ENCODE assay signal across 10 cellular contexts in the genomic region with DNA sequence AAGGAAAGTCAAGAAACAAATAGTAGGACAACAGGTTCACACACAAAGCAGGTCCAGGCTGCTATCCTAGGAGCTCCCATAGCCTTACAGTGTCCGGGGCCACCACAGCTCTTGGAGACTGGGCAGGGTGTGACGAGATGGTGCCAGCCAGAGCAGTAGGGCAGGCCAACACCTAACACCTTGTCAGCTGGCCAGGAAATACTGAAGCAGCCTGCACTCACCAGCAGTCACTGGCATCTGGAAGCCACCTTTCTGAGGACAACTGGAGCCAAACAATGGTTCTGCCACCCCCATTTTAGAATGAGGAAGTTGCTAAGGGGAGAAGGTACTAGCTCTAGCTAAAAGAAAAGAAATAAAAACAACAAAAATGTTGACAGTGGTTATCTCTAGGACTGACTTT. TPM values are rescaled to one million over a fixed set of nuclear protein-coding genes. Genes with fewer than 3 reads are reported as not detected.
DNase-seq lines count a peak whose midpoint lies in the region; ATAC-seq and TF ChIP-seq lines count a peak whose summit lies in the region.
"Had no signal": no experiment of that assay in that cellular context is flagged by ENCODE, and none has a peak within 500 bp of the region (broad histone marks: within the 10 kb centered on the region; RNA-seq: fewer than 3 reads in every experiment).

No MANE protein-coding gene starts in this region.

- H3K27me3 Mint-ChIP-seq in endodermal cell (ENCODE audit: insufficient read depth): no peaks in the 10 kb centered on the region

- H3K4me3 Mint-ChIP-seq in endodermal cell: no peak overlapping the region

- H3K4me3 ChIP-seq in DOHH2 (ENCODE audit: low read length) (peak overlapping the region; percentile 60), OCI-LY7 (ENCODE audit: low read depth, low read length, poor library complexity, severe bottlenecking) (peak overlapping the region; percentile 52), endodermal cell (ENCODE audit: low read length) (no peak overlapping the region)

- DNase-seq in OCI-LY7 (ENCODE audit: low spot score): peak; percentile 78
- DNase-seq in germinal center (ENCODE audit: low spot score): peak; percentile 61
- peak; percentile 31 for DNase-seq in posterior vena cava (ENCODE audit: low spot score)
- DNase-seq in foreskin keratinocyte: no peak
- no peak for DNase-seq in endodermal cell
- DNase-seq in NCI-H1694 (lab: John Stamatoyannopoulos, UW): no peak
- DNase-seq: activated naive CD4-positive, alpha-beta T cell treated with anti-CD3 and anti-CD28 coated beads, Interleukin-2, amount 50 U/mL, for 16 hours had no signal

- H3K27me3 ChIP-seq in DOHH2 (ENCODE audit: control insufficient read depth, low read length) (no peaks in the 10 kb centered on the region), foreskin keratinocyte (no peaks in the 10 kb centered on the region), endodermal cell (ENCODE audit: control insufficient read depth, insufficient read depth, low read length, poor library complexity, severe bottlenecking) (no peaks in the 10 kb centered on the region)

- H3F3A ChIP-seq in DOHH2 (ENCODE audit: control insufficient read depth, insufficient read depth): peaks cover 52% of the 10 kb centered on the region

- intact Hi-C loops in OCI-LY7 (cut with micrococcal nuclease; ENCODE audit: unreplicated experiment) (loop anchor here (5.0 kb wide), 3 partner anchors 233 to 453 kb away; a partner anchor contains a TSS), posterior vena cava (cut with DNase I) (loop anchor here in 1 of 2 donors (10.0 kb wide), 1 partner anchor 235 kb away; a partner anchor contains a TSS)

- no peak overlapping the region for H3K9ac ChIP-seq in endodermal cell (ENCODE audit: extremely low read depth, low read length, poor library complexity, severe bottlenecking)

- CTCF ChIA-PET in OCI-LY7 (lab: Charles Lee; ENCODE audit: unreplicated experiment): no interaction called here

- POLR2A ChIA-PET in OCI-LY7 (lab: Charles Lee): interaction anchor here (0.6 to 5.7 kb wide), 8 partner anchors 24 to 546 kb away, joined by 3 to 39 read pairs (median 5); a partner anchor contains a TSS

- peak overlapping the region; percentile 95 for H3K4me2 ChIP-seq in DOHH2 (ENCODE audit: low read length)
- peak overlapping the region; percentile 82 for H3K4me2 ChIP-seq in OCI-LY7 (ENCODE audit: low read length)

- peaks cover 2% of the 10 kb centered on the region for H3K4me1 Mint-ChIP-seq in endodermal cell

- H3K9me3 ChIP-seq in DOHH2 (ENCODE audit: control insufficient read depth, insufficient read depth, low read length) (no peaks in the 10 kb centered on the region), OCI-LY7 (ENCODE audit: low read length) (no peaks in the 10 kb centered on the region), endodermal cell (ENCODE audit: control insufficient read depth, low read length) (no peaks in the 10 kb centered on the region)

- BruUV-seq in OCI-LY7 (replicated peaks; lab: Mats Ljungman, UMichigan): no TSS peak

- TF ChIP-seq CTCF in DOHH2 (IDR thresholded peaks at IDR 0.05; ENCODE audit: low read depth, low read length, poor library complexity, severe bottlenecking) (no peak), OCI-LY7 (conservative IDR thresholded peaks at IDR 0.05; ENCODE audit: low read length) (no peak), foreskin keratinocyte (conservative IDR thresholded peaks at IDR 0.05) (no peak), endodermal cell (conservative IDR thresholded peaks at IDR 0.05) (no peak)

- H3K79me2 ChIP-seq in DOHH2 (ENCODE audit: control insufficient read depth, low read length) (peaks cover 74% of the 10 kb centered on the region), OCI-LY7 (ENCODE audit: insufficient read depth, low read depth, low read length) (peaks cover 72% of the 10 kb centered on the region)

- peaks cover 24% of the 10 kb centered on the region for H3K36me3 Mint-ChIP-seq in endodermal cell (ENCODE audit: low read depth)

- H3K4me1 ChIP-seq in DOHH2 (ENCODE audit: control insufficient read depth, low read length) (peaks cover 95% of the 10 kb centered on the region), OCI-LY7 (ENCODE audit: insufficient read depth, low read length, poor library complexity, severe bottlenecking) (peaks cover 94% of the 10 kb centered on the region), foreskin keratinocyte (peaks cover 25% of the 10 kb centered on the region), endodermal cell (ENCODE audit: control insufficient read depth, insufficient read depth, low read length) (no peaks in the 10 kb centered on the region)

- no peaks in the 10 kb centered on the region for H3K9me3 Mint-ChIP-seq in endodermal cell

- H3K36me3 ChIP-seq in DOHH2 (ENCODE audit: control insufficient read depth, low read length): peaks cover 73% of the 10 kb centered on the region
- H3K36me3 ChIP-seq in OCI-LY7 (ENCODE audit: insufficient read depth, low read length): peaks cover 72% of the 10 kb centered on the region
- H3K36me3 ChIP-seq in endodermal cell (ENCODE audit: control insufficient read depth, insufficient read depth, low read length): peaks cover 46% of the 10 kb centered on the region

- 92 to 98% methylated on average over 2 of the region's 2 CpGs for WGBS in endodermal cell (ENCODE audit: insufficient coverage in 1 of 2, insufficient read length in 1 of 2), 2 experiments

- H3K9me2 ChIP-seq in DOHH2 (replicated peaks; ENCODE audit: control insufficient read depth, low read length): no peaks in the 10 kb centered on the region
- H3K9me2 ChIP-seq in OCI-LY7 (ENCODE audit: insufficient read depth, low read length): no peaks in the 10 kb centered on the region

- peak overlapping the region; percentile 99 for H3K27ac ChIP-seq in DOHH2 (ENCODE audit: low read depth, low read length)
- H3K27ac ChIP-seq in OCI-LY7 (ENCODE audit: low read depth, low read length, poor library complexity, severe bottlenecking): peak overlapping the region; percentile 100
- H3K27ac ChIP-seq in foreskin keratinocyte: no peak overlapping the region
- no peak overlapping the region for H3K27ac ChIP-seq in endodermal cell (ENCODE audit: low read depth, low read length)

- no peak overlapping the region for H2AFZ ChIP-seq in OCI-LY7 (ENCODE audit: low read length)

- ATAC-seq in foreskin keratinocyte: no peak
- no peak for ATAC-seq in HG02970 (IDR thresholded peaks at IDR 0.05; ENCODE audit: low FRiP score, unreplicated experiment)
- ATAC-seq: HCT116 had no signal

- no peaks in the 10 kb centered on the region for H4K20me1 ChIP-seq in DOHH2 (ENCODE audit: control insufficient read depth, insufficient read depth, low read depth, low read length)
- peaks cover 4% of the 10 kb centered on the region; the same call in 1 of the 2 replicates for H4K20me1 ChIP-seq in OCI-LY7 (ENCODE audit: insufficient read depth, low read length)

- H3K27ac Mint-ChIP-seq in endodermal cell: no peak overlapping the region

RNA-seq across cellular contexts. Expression of a gene that starts 47.2 kb away (rescaled TPM):
- total RNA-seq in OCI-LY7 (2014; rRNA removed; shearing (Covaris generic)): 74.9 and 102 TPM in 2 replicates
- total RNA-seq in OCI-LY7 (2022): 107 and 116 TPM in 2 replicates
- total RNA-seq in posterior vena cava: 10 to 100 TPM; 21.5 to 26.0 TPM
- 35.6 and 42.5 TPM in 2 replicates for total RNA-seq in foreskin keratinocyte
- polyA plus RNA-seq in foreskin keratinocyte: 65.0 and 67.0 TPM in 2 replicates
- 10 to 100 TPM; 46.7 to 47.8 TPM for total RNA-seq in endodermal cell
- 44.4 TPM for polyA plus RNA-seq in endodermal cell (2013, experiment 1 of 2)
- polyA plus RNA-seq in endodermal cell (2013, experiment 2 of 2): 41.1 TPM

RNA-seq across cellular contexts. Expression of a gene that starts 50.1 kb away (rescaled TPM):
- total RNA-seq in OCI-LY7 (2014; rRNA removed; shearing (Covaris generic)): 53.3 and 74.9 TPM in 2 replicates
- total RNA-seq in OCI-LY7 (2022) (129 and 149 TPM in 2 replicates), posterior vena cava (10 to 100 TPM; 26.0 to 33.1 TPM), foreskin keratinocyte (45.0 and 46.9 TPM in 2 replicates), endodermal cell (10 to 100 TPM; 59.2 to 64.0 TPM)
- polyA plus RNA-seq in foreskin keratinocyte: 34.1 and 36.8 TPM in 2 replicates
- polyA plus RNA-seq in endodermal cell (2013, experiment 1 of 2): 22.9 TPM
- polyA plus RNA-seq in endodermal cell (2013, experiment 2 of 2): 17.8 TPM

RNA-seq across cellular contexts. Expression of a gene that starts 51.8 kb away (rescaled TPM):
- not detected in 2 replicates for total RNA-seq in OCI-LY7 (2014; rRNA removed; shearing (Covaris generic))
- total RNA-seq in OCI-LY7 (2022): not detected in 2 replicates
- total RNA-seq in posterior vena cava: 10 to 100 TPM in 1 of 2 donors, 1 to 10 TPM in 1; 5.8 to 17.9 TPM
- not detected in 2 replicates for total RNA-seq in foreskin keratinocyte
- polyA plus RNA-seq in foreskin keratinocyte: not detected in 2 replicates
- total RNA-seq in endodermal cell: 1 to 10 TPM in 1 of 2 donors, under 1 TPM in 1; 0.69 to 4.8 TPM
- polyA plus RNA-seq in endodermal cell (2013, experiment 1 of 2): 5.2 TPM
- polyA plus RNA-seq in endodermal cell (2013, experiment 2 of 2): 4.3 TPM

Comparison
In these comparisons a context has a peak if more than half of its experiments do, and no peak if none do; other contexts are left out.
1. H3K27ac ChIP-seq: peak in DOHH2 (single experiment) and OCI-LY7 (single experiment); none in foreskin keratinocyte (single experiment) and endodermal cell (single experiment).
2. DNase-seq: peak in OCI-LY7 (single experiment), germinal center (single experiment) and posterior vena cava (single experiment); none in foreskin keratinocyte (0 of 2), endodermal cell (single experiment) and NCI-H1694 (single experiment).